In genomic region chr20:50478162-50479036, GRCh38 we compare ENCODE assay signal across 7 cellular contexts. TPM values are rescaled to one million over a fixed set of nuclear protein-coding genes. Genes with fewer than 3 reads are reported as not detected.
DNase-seq lines count a peak whose midpoint lies in the region; ATAC-seq and TF ChIP-seq lines count a peak whose summit lies in the region.

No MANE protein-coding gene starts in this region.

- H3K9me3 ChIP-seq in OCI-LY1 (ENCODE audit: low read length): no peaks in the 10 kb centered on the region
- no peaks in the 10 kb centered on the region for H3K9me3 ChIP-seq in trophoblast cell (ENCODE audit: insufficient read depth, low read depth, low read length)
- H3K9me3 ChIP-seq in aorta (ENCODE audit: control insufficient read depth, low read length): no peaks in the 10 kb centered on the region

- H3K4ac ChIP-seq in trophoblast cell (ENCODE audit: low read depth, low read length): no peak overlapping the region

- H3K27ac ChIP-seq in OCI-LY1 (ENCODE audit: low read depth, low read length, poor library complexity, severe bottlenecking) (no peak overlapping the region), trophoblast cell (ENCODE audit: low read depth, low read length) (no peak overlapping the region), aorta (ENCODE audit: low read depth in 1 of 2, low read length in 2 of 2) (no peak overlapping the region)

- H3F3A ChIP-seq in OCI-LY1 (ENCODE audit: insufficient read depth, low read length): no peaks in the 10 kb centered on the region

- H4K91ac ChIP-seq in trophoblast cell (ENCODE audit: low read depth, low read length): no peak overlapping the region

- no peak overlapping the region for H2BK12ac ChIP-seq in trophoblast cell (ENCODE audit: low read length)

- H3K79me1 ChIP-seq in trophoblast cell (ENCODE audit: low read length): no peaks in the 10 kb centered on the region

- H3K18ac ChIP-seq in trophoblast cell (ENCODE audit: low read length): no peak overlapping the region

- H4K12ac ChIP-seq in trophoblast cell (ENCODE audit: low read depth, low read length): no peak overlapping the region

- H3K79me2 ChIP-seq in OCI-LY1 (ENCODE audit: insufficient read depth, low read length) (no peaks in the 10 kb centered on the region), trophoblast cell (ENCODE audit: control insufficient read depth, insufficient read depth, low read length, poor library complexity) (no peaks in the 10 kb centered on the region)

- H3K4me1 ChIP-seq in OCI-LY1 (ENCODE audit: insufficient read depth, low read length, severe bottlenecking) (peaks cover 6% of the 10 kb centered on the region), trophoblast cell (ENCODE audit: control insufficient read depth in 1 of 2, insufficient read depth in 2 of 2, low read length in 2 of 2) (peaks cover 2 to 3% of the 10 kb centered on the region in 2 experiments), aorta (ENCODE audit: control insufficient read depth in 1 of 2, insufficient read depth in 2 of 2, low read length in 2 of 2) (no peaks in the 10 kb centered on the region)

- no peak overlapping the region for H4K8ac ChIP-seq in trophoblast cell (ENCODE audit: low read depth, low read length)

- TF ChIP-seq CTCF in GM12875 (IDR thresholded peaks at IDR 0.05; ENCODE audit: borderline replicate concordance, insufficient read depth, low read depth, low read length): peak; percentile 92
- peak; percentile 78 for TF ChIP-seq CTCF in OCI-LY1 (IDR thresholded peaks at IDR 0.05; ENCODE audit: low read length)
- peak; percentile 63 for TF ChIP-seq CTCF in fibroblast of pulmonary artery (IDR thresholded peaks at IDR 0.05; ENCODE audit: low read length, missing control alignments)

- H2AFZ ChIP-seq in OCI-LY1 (ENCODE audit: low read length) (no peak overlapping the region), trophoblast cell (ENCODE audit: insufficient read depth, low read length, poor library complexity) (no peak overlapping the region)

- H3K23ac ChIP-seq in trophoblast cell (ENCODE audit: low read length): no peak overlapping the region

- no peak overlapping the region for H3K9ac ChIP-seq in OCI-LY1 (ENCODE audit: low read length)
- H3K9ac ChIP-seq in trophoblast cell (ENCODE audit: low read length): no peak overlapping the region

- WGBS in trophoblast cell (ENCODE audit: extremely low coverage, insufficient coverage, insufficient read length): no CpG with 5 or more reads among the region's 22 CpGs
- WGBS in aorta, 2 donors: 50 to 54% methylated on average over 22 of the region's 22 CpGs

- H3K36me3 ChIP-seq in OCI-LY1 (ENCODE audit: insufficient read depth, low read length) (no peaks in the 10 kb centered on the region), trophoblast cell (ENCODE audit: control insufficient read depth in 1 of 2, insufficient read depth in 2 of 2, low read length in 2 of 2) (no peaks in the 10 kb centered on the region), aorta (ENCODE audit: control insufficient read depth in 1 of 2, insufficient read depth in 2 of 2, low read length in 1 of 2) (no peaks in the 10 kb centered on the region)

- H3K4me3 ChIP-seq in GM12875 (ENCODE audit: low read depth, low read length) (no peak overlapping the region), OCI-LY1 (ENCODE audit: low read depth, low read length, poor library complexity, severe bottlenecking) (no peak overlapping the region), fibroblast of pulmonary artery (replicated peaks; ENCODE audit: low read depth, low read length) (no peak overlapping the region), trophoblast cell (ENCODE audit: low read depth, low read length) (no peak overlapping the region), aorta (ENCODE audit: low read length in 2 of 2) (no peak overlapping the region)

- intact Hi-C loops in aorta (cut with DNase I): no loop called here

- H3K14ac ChIP-seq in trophoblast cell (ENCODE audit: low read length): no peak overlapping the region

- no peak overlapping the region for H2BK5ac ChIP-seq in trophoblast cell (ENCODE audit: low read depth, low read length, poor library complexity)

- H3K4me2 ChIP-seq in OCI-LY1 (ENCODE audit: low read length) (no peak overlapping the region), trophoblast cell (ENCODE audit: low read length) (no peak overlapping the region)

- H2BK120ac ChIP-seq in trophoblast cell (ENCODE audit: insufficient read depth, low read length, poor library complexity): no peak overlapping the region

- no peaks in the 10 kb centered on the region for H3K9me2 ChIP-seq in OCI-LY1 (ENCODE audit: low read depth, low read length)

- no peaks in the 10 kb centered on the region for H4K20me1 ChIP-seq in OCI-LY1 (ENCODE audit: insufficient read depth, low read length)

- H2AK5ac ChIP-seq in trophoblast cell (ENCODE audit: low read length): no peak overlapping the region

- H3K27me3 ChIP-seq in OCI-LY1 (ENCODE audit: insufficient read depth, low read length) (no peaks in the 10 kb centered on the region; the same call in 1 of the 2 replicates), trophoblast cell (ENCODE audit: insufficient read depth, low read length) (no peaks in the 10 kb centered on the region), aorta (ENCODE audit: control insufficient read depth in 1 of 2, insufficient read depth in 2 of 2, low read length in 1 of 2) (no peaks in the 10 kb centered on the region)

- ATAC-seq in HG02884 (IDR thresholded peaks at IDR 0.05; ENCODE audit: unreplicated experiment) (peak; percentile 76), aorta (ENCODE audit: low FRiP score) (no peak)

- peak; percentile 60 for DNase-seq in activated T-cell treated with anti-CD3 and anti-CD28 coated beads for 1 hour (ENCODE audit: low read depth)
- DNase-seq in fibroblast of pulmonary artery (ENCODE audit: low read depth): peak; percentile 64
- peak; percentile 71 to 84 for DNase-seq in trophoblast cell
- peak; percentile 86 to 87 for DNase-seq in aorta

RNA-seq across cellular contexts. Expression of gene PTPN1, which starts 31.8 kb away (rescaled TPM):
- 27.0 and 27.9 TPM in 2 replicates for polyA plus RNA-seq in trophoblast cell (2013)
- 10 to 100 TPM; 31.2 to 51.6 TPM for total RNA-seq in aorta
- 10 to 100 TPM; 17.7 to 19.8 TPM for polyA plus RNA-seq in aorta
